In genomic region chr6:55919909-55920308, GRCh38 we compare ENCODE assay signal across 19 cellular contexts. TPM values are rescaled to one million over a fixed set of nuclear protein-coding genes. Genes with fewer than 3 reads are reported as not detected.
DNase-seq lines count a peak whose midpoint lies in the region; ATAC-seq, FAIRE-seq and TF ChIP-seq lines count a peak whose summit lies in the region.
"Had no signal": no experiment of that assay in that cellular context is flagged by ENCODE, and none has a peak within 500 bp of the region (broad histone marks: within the 10 kb centered on the region; RNA-seq: fewer than 3 reads in every experiment).

No MANE protein-coding gene starts in this region.

- H3K4me1 ChIP-seq in RWPE2 (ENCODE audit: insufficient read depth, poor library complexity, severe bottlenecking) (peaks cover 45% of the 10 kb centered on the region), foreskin keratinocyte (peaks cover 18% of the 10 kb centered on the region)
- H3K4me1 ChIP-seq: BLaER1 treated with 17β-estradiol and CSF1 and Interleukin-3, amounts not matched to agents 10 nM and 100 nM had no signal

- ATAC-seq in RWPE2 (ENCODE audit: low read depth) (no peak; the same call in 2 of the 3 replicates), foreskin keratinocyte (peak; percentile 61), HG02642 (IDR thresholded peaks at IDR 0.05; ENCODE audit: poor library complexity, unreplicated experiment) (no peak), HG02678 (IDR thresholded peaks at IDR 0.05; ENCODE audit: unreplicated experiment) (no peak)
- ATAC-seq: K562 had no signal

- FAIRE-seq in HTR-8/SVneo (lab: Jason Lieb, UNC) (peak; percentile 87), urothelium cell line (lab: Jason Lieb, UNC) (peak; percentile 86)
- FAIRE-seq: GM18507, K562 had no signal

- H3K36me3 ChIP-seq in RWPE2 (ENCODE audit: low read depth): no peaks in the 10 kb centered on the region
- H3K36me3 ChIP-seq: BLaER1 treated with 17β-estradiol and CSF1 and Interleukin-3, amounts not matched to agents 10 nM and 100 nM had no signal

- H3K4me3 ChIP-seq in RWPE2 (ENCODE audit: severe bottlenecking): no peak overlapping the region
- H3K4me3 ChIP-seq: BLaER1 treated with 17β-estradiol and CSF1 and Interleukin-3, amounts not matched to agents 10 nM and 100 nM; K562 had no signal

- no peak for DNase-seq in HTR-8/SVneo (ENCODE audit: insufficient read length, low spot score)
- DNase-seq in RWPE2 (ENCODE audit: low spot score): no peak
- DNase-seq in foreskin keratinocyte: peak; percentile 58 to 60
- DNase-seq in urothelium cell line (ENCODE audit: low spot score): no peak
- DNase-seq in NCI-H2227 treated with DMSO at 0.1 percent for 48 hours (lab: John Stamatoyannopoulos, UW): no peak
- DNase-seq: ACHN; Calu3; CD4-positive, CD25-positive, alpha-beta regulatory T cell; DMS 273 treated with DMSO at 0.1 percent for 48 hours; GOT3; HCEC 1CT; HFFc6; Karpas-422 had no signal

- TF ChIP-seq CTCF in RWPE2 (IDR thresholded peaks at IDR 0.05; ENCODE audit: poor library complexity, severe bottlenecking) (no peak), foreskin keratinocyte (conservative IDR thresholded peaks at IDR 0.05) (no peak)

- peak overlapping the region; percentile 80 for H3K27ac ChIP-seq in RWPE2 (ENCODE audit: poor library complexity, severe bottlenecking)
- no peak overlapping the region for H3K27ac ChIP-seq in foreskin keratinocyte
- H3K27ac ChIP-seq: BLaER1 treated with 17β-estradiol and CSF1 and Interleukin-3, amounts not matched to agents 10 nM and 100 nM had no signal

- H3K9me3 ChIP-seq in RWPE2 (ENCODE audit: severe bottlenecking): no peaks in the 10 kb centered on the region
- H3K9me3 ChIP-seq: BLaER1 treated with 17β-estradiol and CSF1 and Interleukin-3, amounts not matched to agents 10 nM and 100 nM had no signal

- H3K27me3 ChIP-seq in RWPE2 (ENCODE audit: insufficient read depth, poor library complexity, severe bottlenecking) (no peaks in the 10 kb centered on the region), foreskin keratinocyte (no peaks in the 10 kb centered on the region)
- H3K27me3 ChIP-seq: BLaER1 treated with 17β-estradiol and CSF1 and Interleukin-3, amounts not matched to agents 10 nM and 100 nM had no signal

RNA-seq across cellular contexts. Expression of gene BMP5, which starts 44.5 kb away (rescaled TPM):
- not detected in 2 replicates for total RNA-seq in foreskin keratinocyte
- not detected in 2 replicates for polyA plus RNA-seq in foreskin keratinocyte
- total RNA-seq: Calu3; CD4-positive, CD25-positive, alpha-beta regulatory T cell; HFFc6; HT1080; K562 had no signal
- polyA plus RNA-seq: CD4-positive, CD25-positive, alpha-beta regulatory T cell; K562 had no signal

Comparison
In these comparisons a context has a peak if more than half of its experiments do, and no peak if none do; other contexts are left out.
1. DNase-seq: peak in foreskin keratinocyte (2 of 2); none in HTR-8/SVneo (single experiment), RWPE2 (single experiment), urothelium cell line (single experiment) and NCI-H2227 treated with DMSO at 0.1 percent for 48 hours (single experiment).